ENCODE assay signal across 1 cellular context in the genomic region with DNA sequence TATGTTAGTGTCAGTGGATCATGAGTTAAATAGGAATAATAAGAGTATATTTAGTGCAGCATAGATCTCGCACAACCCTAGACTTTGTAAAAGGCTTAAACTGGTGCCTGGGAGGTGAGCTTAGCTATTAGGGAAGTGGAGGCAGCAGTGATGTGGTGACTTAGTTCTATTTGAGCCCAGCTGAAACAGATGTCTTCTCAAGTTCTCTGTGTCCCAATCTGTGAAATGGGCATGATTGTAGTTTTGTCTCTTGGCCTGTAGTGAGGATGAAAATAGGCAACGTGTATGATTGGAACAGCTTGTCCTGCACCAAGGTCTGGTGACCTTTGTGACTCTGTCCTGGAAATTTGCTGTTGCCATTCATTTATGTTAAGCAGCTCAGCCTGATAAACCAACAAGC.
TF ChIP-seq lines count a peak whose summit lies in the region.

No MANE protein-coding gene starts in this region.

TF ChIP-seq in HepG2, 621 proteins besides CTCF, POLR2A, EP300 and RAD21:
- TF ChIP-seq, protein P1, sequence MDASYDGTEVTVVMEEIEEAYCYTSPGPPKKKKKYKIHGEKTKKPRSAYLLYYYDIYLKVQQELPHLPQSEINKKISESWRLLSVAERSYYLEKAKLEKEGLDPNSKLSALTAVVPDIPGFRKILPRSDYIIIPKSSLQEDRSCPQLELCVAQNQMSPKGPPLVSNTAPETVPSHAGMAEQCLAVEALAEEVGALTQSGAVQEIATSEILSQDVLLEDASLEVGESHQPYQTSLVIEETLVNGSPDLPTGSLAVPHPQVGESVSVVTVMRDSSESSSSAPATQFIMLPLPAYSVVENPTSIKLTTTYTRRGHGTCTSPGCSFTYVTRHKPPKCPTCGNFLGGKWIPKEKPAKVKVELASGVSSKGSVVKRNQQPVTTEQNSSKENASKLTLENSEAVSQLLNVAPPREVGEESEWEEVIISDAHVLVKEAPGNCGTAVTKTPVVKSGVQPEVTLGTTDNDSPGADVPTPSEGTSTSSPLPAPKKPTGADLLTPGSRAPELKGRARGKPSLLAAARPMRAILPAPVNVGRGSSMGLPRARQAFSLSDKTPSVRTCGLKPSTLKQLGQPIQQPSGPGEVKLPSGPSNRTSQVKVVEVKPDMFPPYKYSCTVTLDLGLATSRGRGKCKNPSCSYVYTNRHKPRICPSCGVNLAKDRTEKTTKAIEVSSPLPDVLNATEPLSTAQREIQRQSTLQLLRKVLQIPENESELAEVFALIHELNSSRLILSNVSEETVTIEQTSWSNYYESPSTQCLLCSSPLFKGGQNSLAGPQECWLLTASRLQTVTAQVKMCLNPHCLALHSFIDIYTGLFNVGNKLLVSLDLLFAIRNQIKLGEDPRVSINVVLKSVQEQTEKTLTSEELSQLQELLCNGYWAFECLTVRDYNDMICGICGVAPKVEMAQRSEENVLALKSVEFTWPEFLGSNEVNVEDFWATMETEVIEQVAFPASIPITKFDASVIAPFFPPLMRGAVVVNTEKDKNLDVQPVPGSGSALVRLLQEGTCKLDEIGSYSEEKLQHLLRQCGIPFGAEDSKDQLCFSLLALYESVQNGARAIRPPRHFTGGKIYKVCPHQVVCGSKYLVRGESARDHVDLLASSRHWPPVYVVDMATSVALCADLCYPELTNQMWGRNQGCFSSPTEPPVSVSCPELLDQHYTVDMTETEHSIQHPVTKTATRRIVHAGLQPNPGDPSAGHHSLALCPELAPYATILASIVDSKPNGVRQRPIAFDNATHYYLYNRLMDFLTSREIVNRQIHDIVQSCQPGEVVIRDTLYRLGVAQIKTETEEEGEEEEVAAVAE (CRISPR knock-in tag; IDR thresholded peaks at IDR 0.05; ENCODE audit: borderline replicate concordance): no peak
- no peak for TF ChIP-seq KDM5B (CRISPR knock-in tag; IDR thresholded peaks at IDR 0.05; ENCODE audit: borderline replicate concordance)
- no peak for TF ChIP-seq CHCHD3 (CRISPR knock-in tag; IDR thresholded peaks at IDR 0.05)
- peak; percentile 51 for TF ChIP-seq ZNF629 (CRISPR knock-in tag; conservative IDR thresholded peaks at IDR 0.05)
- TF ChIP-seq JDP2 (CRISPR knock-in tag; IDR thresholded peaks at IDR 0.05; ENCODE audit: borderline replicate concordance): no peak
- TF ChIP-seq ISX (CRISPR knock-in tag; conservative IDR thresholded peaks at IDR 0.05): no peak
- no peak for TF ChIP-seq FOXK1 (CRISPR knock-in tag; IDR thresholded peaks at IDR 0.05; ENCODE audit: borderline replicate concordance, low read depth)
